In the genomic region with DNA sequence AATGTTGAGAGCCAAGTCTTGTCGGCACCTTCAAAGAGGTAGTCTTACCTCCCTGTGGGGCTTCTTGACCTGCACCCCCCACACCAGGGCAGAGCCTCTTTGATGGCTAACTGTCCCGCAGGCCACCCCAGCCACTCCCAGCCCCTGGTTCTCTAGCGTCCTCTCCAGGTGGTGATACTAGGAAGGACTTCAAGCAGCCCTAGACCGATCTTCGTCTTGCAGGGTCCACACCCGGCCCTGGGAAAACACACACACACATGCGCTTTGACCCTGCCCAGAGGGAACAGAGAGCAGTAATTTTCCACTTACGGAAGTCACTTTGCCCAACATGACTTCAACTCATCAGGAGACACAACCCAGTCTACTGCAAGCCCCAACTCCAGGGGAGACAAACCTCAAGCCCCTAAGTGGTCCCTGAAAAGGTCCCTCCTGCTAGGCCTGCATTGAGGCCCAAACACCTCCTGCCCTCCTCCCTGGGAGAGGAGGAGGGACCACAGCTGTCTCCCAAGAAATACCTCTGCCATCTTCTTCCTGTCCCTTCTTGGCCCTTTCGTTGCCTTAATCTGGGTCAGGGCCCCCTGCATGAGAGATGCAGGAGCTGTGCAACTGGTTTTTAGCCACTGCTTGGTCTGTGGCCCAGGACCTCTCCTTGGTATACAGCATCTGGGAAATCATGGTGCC, we compare ENCODE assay signal across 1 cellular context.
TF ChIP-seq lines count a peak whose summit lies in the region.

No MANE protein-coding gene starts in this region.

TF ChIP-seq in HepG2, 621 proteins besides CTCF, POLR2A, EP300 and RAD21 (continued from another document and continues in another):
- TF ChIP-seq, protein P1, sequence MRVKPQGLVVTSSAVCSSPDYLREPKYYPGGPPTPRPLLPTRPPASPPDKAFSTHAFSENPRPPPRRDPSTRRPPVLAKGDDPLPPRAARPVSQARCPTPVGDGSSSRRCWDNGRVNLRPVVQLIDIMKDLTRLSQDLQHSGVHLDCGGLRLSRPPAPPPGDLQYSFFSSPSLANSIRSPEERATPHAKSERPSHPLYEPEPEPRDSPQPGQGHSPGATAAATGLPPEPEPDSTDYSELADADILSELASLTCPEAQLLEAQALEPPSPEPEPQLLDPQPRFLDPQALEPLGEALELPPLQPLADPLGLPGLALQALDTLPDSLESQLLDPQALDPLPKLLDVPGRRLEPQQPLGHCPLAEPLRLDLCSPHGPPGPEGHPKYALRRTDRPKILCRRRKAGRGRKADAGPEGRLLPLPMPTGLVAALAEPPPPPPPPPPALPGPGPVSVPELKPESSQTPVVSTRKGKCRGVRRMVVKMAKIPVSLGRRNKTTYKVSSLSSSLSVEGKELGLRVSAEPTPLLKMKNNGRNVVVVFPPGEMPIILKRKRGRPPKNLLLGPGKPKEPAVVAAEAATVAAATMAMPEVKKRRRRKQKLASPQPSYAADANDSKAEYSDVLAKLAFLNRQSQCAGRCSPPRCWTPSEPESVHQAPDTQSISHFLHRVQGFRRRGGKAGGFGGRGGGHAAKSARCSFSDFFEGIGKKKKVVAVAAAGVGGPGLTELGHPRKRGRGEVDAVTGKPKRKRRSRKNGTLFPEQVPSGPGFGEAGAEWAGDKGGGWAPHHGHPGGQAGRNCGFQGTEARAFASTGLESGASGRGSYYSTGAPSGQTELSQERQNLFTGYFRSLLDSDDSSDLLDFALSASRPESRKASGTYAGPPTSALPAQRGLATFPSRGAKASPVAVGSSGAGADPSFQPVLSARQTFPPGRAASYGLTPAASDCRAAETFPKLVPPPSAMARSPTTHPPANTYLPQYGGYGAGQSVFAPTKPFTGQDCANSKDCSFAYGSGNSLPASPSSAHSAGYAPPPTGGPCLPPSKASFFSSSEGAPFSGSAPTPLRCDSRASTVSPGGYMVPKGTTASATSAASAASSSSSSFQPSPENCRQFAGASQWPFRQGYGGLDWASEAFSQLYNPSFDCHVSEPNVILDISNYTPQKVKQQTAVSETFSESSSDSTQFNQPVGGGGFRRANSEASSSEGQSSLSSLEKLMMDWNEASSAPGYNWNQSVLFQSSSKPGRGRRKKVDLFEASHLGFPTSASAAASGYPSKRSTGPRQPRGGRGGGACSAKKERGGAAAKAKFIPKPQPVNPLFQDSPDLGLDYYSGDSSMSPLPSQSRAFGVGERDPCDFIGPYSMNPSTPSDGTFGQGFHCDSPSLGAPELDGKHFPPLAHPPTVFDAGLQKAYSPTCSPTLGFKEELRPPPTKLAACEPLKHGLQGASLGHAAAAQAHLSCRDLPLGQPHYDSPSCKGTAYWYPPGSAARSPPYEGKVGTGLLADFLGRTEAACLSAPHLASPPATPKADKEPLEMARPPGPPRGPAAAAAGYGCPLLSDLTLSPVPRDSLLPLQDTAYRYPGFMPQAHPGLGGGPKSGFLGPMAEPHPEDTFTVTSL (CRISPR knock-in tag; IDR thresholded peaks at IDR 0.05; ENCODE audit: borderline replicate concordance): 0 out of 2 replicates have a peak, but pooled peaks have one; percentile 23
- peak; percentile 51 for TF ChIP-seq IRF9 (CRISPR knock-in tag; IDR thresholded peaks at IDR 0.05; ENCODE audit: borderline replicate concordance)
- no peak for TF ChIP-seq ZNF589 (CRISPR knock-in tag; conservative IDR thresholded peaks at IDR 0.05)
- no peak for TF ChIP-seq ZSCAN20 (CRISPR knock-in tag; IDR thresholded peaks at IDR 0.05; ENCODE audit: borderline replicate concordance)
- TF ChIP-seq ZNF709 (CRISPR knock-in tag; IDR thresholded peaks at IDR 0.05): peak; percentile 58; the same call in 1 of the 2 replicates
- TF ChIP-seq ISL2 (CRISPR knock-in tag; IDR thresholded peaks at IDR 0.05): no peak; the same call in 1 of the 2 replicates
- TF ChIP-seq MYPOP (CRISPR knock-in tag; IDR thresholded peaks at IDR 0.05): 0 out of 2 replicates have a peak, but pooled peaks have one; percentile 21
- 0 out of 2 replicates have a peak, but pooled peaks have one; percentile 62 for TF ChIP-seq ZNF230 (CRISPR knock-in tag; IDR thresholded peaks at IDR 0.05)
- TF ChIP-seq ZNF143 (CRISPR knock-in tag; IDR thresholded peaks at IDR 0.05): no peak
- TF ChIP-seq, protein P2, sequence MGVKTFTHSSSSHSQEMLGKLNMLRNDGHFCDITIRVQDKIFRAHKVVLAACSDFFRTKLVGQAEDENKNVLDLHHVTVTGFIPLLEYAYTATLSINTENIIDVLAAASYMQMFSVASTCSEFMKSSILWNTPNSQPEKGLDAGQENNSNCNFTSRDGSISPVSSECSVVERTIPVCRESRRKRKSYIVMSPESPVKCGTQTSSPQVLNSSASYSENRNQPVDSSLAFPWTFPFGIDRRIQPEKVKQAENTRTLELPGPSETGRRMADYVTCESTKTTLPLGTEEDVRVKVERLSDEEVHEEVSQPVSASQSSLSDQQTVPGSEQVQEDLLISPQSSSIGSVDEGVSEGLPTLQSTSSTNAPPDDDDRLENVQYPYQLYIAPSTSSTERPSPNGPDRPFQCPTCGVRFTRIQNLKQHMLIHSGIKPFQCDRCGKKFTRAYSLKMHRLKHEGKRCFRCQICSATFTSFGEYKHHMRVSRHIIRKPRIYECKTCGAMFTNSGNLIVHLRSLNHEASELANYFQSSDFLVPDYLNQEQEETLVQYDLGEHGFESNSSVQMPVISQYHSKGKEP (CRISPR knock-in tag; IDR thresholded peaks at IDR 0.05): no peak
- TF ChIP-seq NAIF1 (CRISPR knock-in tag; IDR thresholded peaks at IDR 0.05; ENCODE audit: borderline replicate concordance): no peak
- no peak for TF ChIP-seq ZNF547 (CRISPR knock-in tag; IDR thresholded peaks at IDR 0.05)
- TF ChIP-seq ZNF350 (CRISPR knock-in tag; IDR thresholded peaks at IDR 0.05; ENCODE audit: borderline replicate concordance, low read depth): peak; percentile 76
- no peak; the same call in 1 of the 2 replicates for TF ChIP-seq THAP11 (CRISPR knock-in tag; IDR thresholded peaks at IDR 0.05)
- peak; percentile 64 for TF ChIP-seq KAT8 (CRISPR knock-in tag; IDR thresholded peaks at IDR 0.05)
- no peak for TF ChIP-seq AGO2 (optimal IDR thresholded peaks at IDR 0.05; ENCODE audit: low read depth, low read length)
- TF ChIP-seq, protein P3, sequence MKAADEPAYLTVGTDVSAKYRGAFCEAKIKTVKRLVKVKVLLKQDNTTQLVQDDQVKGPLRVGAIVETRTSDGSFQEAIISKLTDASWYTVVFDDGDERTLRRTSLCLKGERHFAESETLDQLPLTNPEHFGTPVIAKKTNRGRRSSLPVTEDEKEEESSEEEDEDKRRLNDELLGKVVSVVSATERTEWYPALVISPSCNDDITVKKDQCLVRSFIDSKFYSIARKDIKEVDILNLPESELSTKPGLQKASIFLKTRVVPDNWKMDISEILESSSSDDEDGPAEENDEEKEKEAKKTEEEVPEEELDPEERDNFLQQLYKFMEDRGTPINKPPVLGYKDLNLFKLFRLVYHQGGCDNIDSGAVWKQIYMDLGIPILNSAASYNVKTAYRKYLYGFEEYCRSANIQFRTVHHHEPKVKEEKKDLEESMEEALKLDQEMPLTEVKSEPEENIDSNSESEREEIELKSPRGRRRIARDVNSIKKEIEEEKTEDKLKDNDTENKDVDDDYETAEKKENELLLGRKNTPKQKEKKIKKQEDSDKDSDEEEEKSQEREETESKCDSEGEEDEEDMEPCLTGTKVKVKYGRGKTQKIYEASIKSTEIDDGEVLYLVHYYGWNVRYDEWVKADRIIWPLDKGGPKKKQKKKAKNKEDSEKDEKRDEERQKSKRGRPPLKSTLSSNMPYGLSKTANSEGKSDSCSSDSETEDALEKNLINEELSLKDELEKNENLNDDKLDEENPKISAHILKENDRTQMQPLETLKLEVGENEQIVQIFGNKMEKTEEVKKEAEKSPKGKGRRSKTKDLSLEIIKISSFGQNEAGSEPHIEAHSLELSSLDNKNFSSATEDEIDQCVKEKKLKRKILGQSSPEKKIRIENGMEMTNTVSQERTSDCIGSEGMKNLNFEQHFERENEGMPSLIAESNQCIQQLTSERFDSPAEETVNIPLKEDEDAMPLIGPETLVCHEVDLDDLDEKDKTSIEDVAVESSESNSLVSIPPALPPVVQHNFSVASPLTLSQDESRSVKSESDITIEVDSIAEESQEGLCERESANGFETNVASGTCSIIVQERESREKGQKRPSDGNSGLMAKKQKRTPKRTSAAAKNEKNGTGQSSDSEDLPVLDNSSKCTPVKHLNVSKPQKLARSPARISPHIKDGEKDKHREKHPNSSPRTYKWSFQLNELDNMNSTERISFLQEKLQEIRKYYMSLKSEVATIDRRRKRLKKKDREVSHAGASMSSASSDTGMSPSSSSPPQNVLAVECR (CRISPR knock-in tag; IDR thresholded peaks at IDR 0.05; ENCODE audit: borderline replicate concordance): peak; percentile 42; the same call in 1 of the 2 replicates
- peak; percentile 88 for TF ChIP-seq ZMYM4 (CRISPR knock-in tag; IDR thresholded peaks at IDR 0.05)
- no peak for TF ChIP-seq ZNF414 (CRISPR knock-in tag; IDR thresholded peaks at IDR 0.05)
- TF ChIP-seq ARNT (IDR thresholded peaks at IDR 0.05): no peak
- TF ChIP-seq ZNF225 (CRISPR knock-in tag; IDR thresholded peaks at IDR 0.05): peak; percentile 48; the same call in 1 of the 2 replicates
- TF ChIP-seq ZBTB7B (CRISPR knock-in tag; IDR thresholded peaks at IDR 0.05): peak; percentile 76
- peak; percentile 66 for TF ChIP-seq ZMYM3 (CRISPR knock-in tag; IDR thresholded peaks at IDR 0.05)
- peak; percentile 84; the same call in 1 of the 2 replicates for TF ChIP-seq CCDC6 (CRISPR knock-in tag; IDR thresholded peaks at IDR 0.05)
- no peak for TF ChIP-seq FOXP1 (IDR thresholded peaks at IDR 0.05)
- TF ChIP-seq FOXP1 (CRISPR knock-in tag; IDR thresholded peaks at IDR 0.05): no peak
- TF ChIP-seq GTF3A (CRISPR knock-in tag; conservative IDR thresholded peaks at IDR 0.05): no peak
- TF ChIP-seq, protein P4, sequence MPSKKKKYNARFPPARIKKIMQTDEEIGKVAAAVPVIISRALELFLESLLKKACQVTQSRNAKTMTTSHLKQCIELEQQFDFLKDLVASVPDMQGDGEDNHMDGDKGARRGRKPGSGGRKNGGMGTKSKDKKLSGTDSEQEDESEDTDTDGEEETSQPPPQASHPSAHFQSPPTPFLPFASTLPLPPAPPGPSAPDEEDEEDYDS (CRISPR knock-in tag; IDR thresholded peaks at IDR 0.05): peak; percentile 31; the same call in 1 of the 2 replicates
- TF ChIP-seq SP1 (IDR thresholded peaks at IDR 0.05): no peak
- 0 out of 2 replicates have a peak, but pooled peaks have one; percentile 12 for TF ChIP-seq SP1 (CRISPR knock-in tag; IDR thresholded peaks at IDR 0.05)
- TF ChIP-seq KLF16 (CRISPR knock-in tag; IDR thresholded peaks at IDR 0.05): peak in 1 of 2 experiments; percentile 55; a peak in 1 of 4 replicates
- peak; percentile 53; the same call in 1 of the 2 replicates for TF ChIP-seq ETV5 (CRISPR knock-in tag; IDR thresholded peaks at IDR 0.05; ENCODE audit: borderline replicate concordance)
- no peak for TF ChIP-seq PHB2 (IDR thresholded peaks at IDR 0.05; ENCODE audit: partially characterized antibody)
- TF ChIP-seq ZNF362 (CRISPR knock-in tag; IDR thresholded peaks at IDR 0.05; ENCODE audit: borderline replicate concordance): no peak
- TF ChIP-seq ZNF234 (CRISPR knock-in tag; conservative IDR thresholded peaks at IDR 0.05): no peak
- no peak for TF ChIP-seq SOX6 (IDR thresholded peaks at IDR 0.05)
- TF ChIP-seq SOX6 (CRISPR knock-in tag; IDR thresholded peaks at IDR 0.05): peak; percentile 44; the same call in 1 of the 2 replicates
- peak; percentile 37; the same call in 1 of the 2 replicates for TF ChIP-seq NCOA2 (CRISPR knock-in tag; IDR thresholded peaks at IDR 0.05)
- TF ChIP-seq FOXA1 (IDR thresholded peaks at IDR 0.05): no peak
- TF ChIP-seq FOXA1 (CRISPR knock-in tag; IDR thresholded peaks at IDR 0.05): 0 out of 2 replicates have a peak, but pooled peaks have one; percentile 31
- TF ChIP-seq ZBTB21 (CRISPR knock-in tag; IDR thresholded peaks at IDR 0.05): no peak
- TF ChIP-seq HOXA9 (CRISPR knock-in tag; IDR thresholded peaks at IDR 0.05; ENCODE audit: borderline replicate concordance): no peak
- peak; percentile 81; the same call in 1 of the 2 replicates for TF ChIP-seq ZNF138 (CRISPR knock-in tag; IDR thresholded peaks at IDR 0.05; ENCODE audit: low read depth)
- TF ChIP-seq ZFYVE20 (CRISPR knock-in tag; IDR thresholded peaks at IDR 0.05; ENCODE audit: borderline replicate concordance, low read depth): no peak
- no peak for TF ChIP-seq MBD4 (IDR thresholded peaks at IDR 0.05; ENCODE audit: borderline replicate concordance, low read length)
- no peak for TF ChIP-seq ZNF224 (CRISPR knock-in tag; IDR thresholded peaks at IDR 0.05)
- TF ChIP-seq ELF4 (CRISPR knock-in tag; IDR thresholded peaks at IDR 0.05; ENCODE audit: borderline replicate concordance): 0 out of 2 replicates have a peak, but pooled peaks have one; percentile 65
- TF ChIP-seq FOXO1 (CRISPR knock-in tag; IDR thresholded peaks at IDR 0.05): peak; percentile 31; the same call in 1 of the 2 replicates
- TF ChIP-seq, protein P5, sequence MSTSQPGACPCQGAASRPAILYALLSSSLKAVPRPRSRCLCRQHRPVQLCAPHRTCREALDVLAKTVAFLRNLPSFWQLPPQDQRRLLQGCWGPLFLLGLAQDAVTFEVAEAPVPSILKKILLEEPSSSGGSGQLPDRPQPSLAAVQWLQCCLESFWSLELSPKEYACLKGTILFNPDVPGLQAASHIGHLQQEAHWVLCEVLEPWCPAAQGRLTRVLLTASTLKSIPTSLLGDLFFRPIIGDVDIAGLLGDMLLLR (CRISPR knock-in tag; IDR thresholded peaks at IDR 0.05): no peak
- TF ChIP-seq RNF2 (conservative IDR thresholded peaks at IDR 0.05; ENCODE audit: low read depth): peak; percentile 63
